In genomic region chr12:106284294-106285105, GRCh38 we compare ENCODE assay signal across 14 cellular contexts. TPM values are rescaled to one million over a fixed set of nuclear protein-coding genes. Genes with fewer than 3 reads are reported as not detected.
DNase-seq lines count a peak whose midpoint lies in the region; ATAC-seq and TF ChIP-seq lines count a peak whose summit lies in the region.
"Had no signal": no experiment of that assay in that cellular context is flagged by ENCODE, and none has a peak within 500 bp of the region (broad histone marks: within the 10 kb centered on the region; RNA-seq: fewer than 3 reads in every experiment).

No MANE protein-coding gene starts in this region.

- peaks cover 3% of the 10 kb centered on the region for H3K9me3 Mint-ChIP-seq in activated CD8-positive, alpha-beta memory T cell treated with anti-CD3 and anti-CD28 coated beads, Interleukin-2, amount 10 ng/mL, durations not matched to agents 7 days and 5 days (ENCODE audit: low read depth)
- H3K9me3 Mint-ChIP-seq in endodermal cell = no peaks in the 10 kb centered on the region

- intact Hi-C loops in colonic mucosa (cut with DNase I) = no loop called here

- CTCF ChIA-PET in activated CD8-positive, alpha-beta memory T cell treated with anti-CD3 and anti-CD28 coated beads, Interleukin-2, amount 10 ng/mL, durations not matched to agents 7 days and 5 days (lab: Charles Lee) = interaction anchor here (0.8 to 9.5 kb wide), 5 partner anchors 9 to 61 kb away, joined by 3 to 129 read pairs (median 5); no protein-coding TSS in a partner anchor

- no peak for DNase-seq in activated CD8-positive, alpha-beta memory T cell treated with anti-CD3 and anti-CD28 coated beads, Interleukin-2, amount 10 ng/mL, durations not matched to agents 7 days and 5 days
- no peak for DNase-seq in activated CD8-positive, alpha-beta memory T cell treated with anti-CD3 and anti-CD28 coated beads for 24 hours
- DNase-seq in NCI-H2171 treated with DMSO at 0.1 percent for 48 hours (lab: John Stamatoyannopoulos, UW) (peak; percentile 89), endodermal cell (peak; percentile 48), retina (peak; percentile 28), H4 (ENCODE audit: low spot score) (no peak), colonic mucosa (no peak)
- DNase-seq: activated CD4-positive, alpha-beta T cell treated with anti-CD3 and anti-CD28 coated beads, Interleukin-2, amount 10 ng/mL, durations not matched to agents 24 days and 14 days; NCI-H748 treated with DMSO at 0.1 percent for 48 hours had no signal

- no peaks in the 10 kb centered on the region for H3K27me3 ChIP-seq in endodermal cell (ENCODE audit: control insufficient read depth, insufficient read depth, low read length, poor library complexity, severe bottlenecking)
- no peaks in the 10 kb centered on the region for H3K27me3 ChIP-seq in colonic mucosa
- H3K27me3 ChIP-seq: dorsolateral prefrontal cortex had no signal

- WGBS in endodermal cell (ENCODE audit: insufficient coverage in 1 of 2, insufficient read length in 1 of 2), 2 experiments = 87 to 89% methylated on average over 10 of the region's 10 CpGs

- peak; percentile 27 for ATAC-seq in activated CD8-positive, alpha-beta memory T cell treated with anti-CD3 and anti-CD28 coated beads, Interleukin-2, amount 10 ng/mL, durations not matched to agents 7 days and 5 days
- ATAC-seq in HG02623 (IDR thresholded peaks at IDR 0.05; ENCODE audit: unreplicated experiment) = no peak

- H3K4me1 ChIP-seq in endodermal cell (ENCODE audit: control insufficient read depth, insufficient read depth, low read length) = no peaks in the 10 kb centered on the region
- H3K4me1 ChIP-seq in colonic mucosa = no peaks in the 10 kb centered on the region

- TF ChIP-seq CTCF in endodermal cell (conservative IDR thresholded peaks at IDR 0.05) (no peak), colonic mucosa (IDR thresholded peaks at IDR 0.05) (no peak)

- H3K36me3 ChIP-seq in endodermal cell (ENCODE audit: control insufficient read depth, insufficient read depth, low read length) = no peaks in the 10 kb centered on the region
- H3K36me3 ChIP-seq in colonic mucosa = no peaks in the 10 kb centered on the region

- H3K4me3 ChIP-seq in endodermal cell (ENCODE audit: low read length) (no peak overlapping the region), colonic mucosa (no peak overlapping the region)
- H3K4me3 ChIP-seq: dorsolateral prefrontal cortex, smooth muscle cell had no signal

- peaks cover 21% of the 10 kb centered on the region for H3K27me3 Mint-ChIP-seq in activated CD8-positive, alpha-beta memory T cell treated with anti-CD3 and anti-CD28 coated beads, Interleukin-2, amount 10 ng/mL, durations not matched to agents 7 days and 5 days
- H3K27me3 Mint-ChIP-seq in endodermal cell (ENCODE audit: insufficient read depth) = no peaks in the 10 kb centered on the region

- H3K9me3 ChIP-seq in endodermal cell (ENCODE audit: control insufficient read depth, low read length) = no peaks in the 10 kb centered on the region
- H3K9me3 ChIP-seq in colonic mucosa = no peaks in the 10 kb centered on the region

- H3K27ac ChIP-seq in endodermal cell (ENCODE audit: low read depth, low read length) (no peak overlapping the region), colonic mucosa (no peak overlapping the region)
- H3K27ac ChIP-seq: dorsolateral prefrontal cortex, KMS-11 had no signal

- H3K9ac ChIP-seq in endodermal cell (ENCODE audit: extremely low read depth, low read length, poor library complexity, severe bottlenecking) (no peak overlapping the region), colonic mucosa (ENCODE audit: low read depth in 2 of 2, low read length in 2 of 2) (no peak overlapping the region)
- H3K9ac ChIP-seq: KMS-11 had no signal

- H3K4me3 Mint-ChIP-seq in activated CD8-positive, alpha-beta memory T cell treated with anti-CD3 and anti-CD28 coated beads, Interleukin-2, amount 10 ng/mL, durations not matched to agents 7 days and 5 days = no peak overlapping the region
- H3K4me3 Mint-ChIP-seq in endodermal cell = no peak overlapping the region
- H3K4me3 Mint-ChIP-seq: activated CD4-positive, alpha-beta T cell treated with anti-CD3 and anti-CD28 coated beads, Interleukin-2, amount 10 ng/mL, durations not matched to agents 24 days and 14 days had no signal

- H3K36me3 Mint-ChIP-seq in activated CD8-positive, alpha-beta memory T cell treated with anti-CD3 and anti-CD28 coated beads, Interleukin-2, amount 10 ng/mL, durations not matched to agents 7 days and 5 days = peaks cover 1% of the 10 kb centered on the region
- H3K36me3 Mint-ChIP-seq in endodermal cell (ENCODE audit: low read depth) = no peaks in the 10 kb centered on the region

- H3K4me1 Mint-ChIP-seq in activated CD8-positive, alpha-beta memory T cell treated with anti-CD3 and anti-CD28 coated beads, Interleukin-2, amount 10 ng/mL, durations not matched to agents 7 days and 5 days = peaks cover 8% of the 10 kb centered on the region
- no peaks in the 10 kb centered on the region for H3K4me1 Mint-ChIP-seq in endodermal cell

- H3K27ac Mint-ChIP-seq in activated CD8-positive, alpha-beta memory T cell treated with anti-CD3 and anti-CD28 coated beads, Interleukin-2, amount 10 ng/mL, durations not matched to agents 7 days and 5 days = no peak overlapping the region
- H3K27ac Mint-ChIP-seq in endodermal cell = no peak overlapping the region
- H3K27ac Mint-ChIP-seq: activated CD4-positive, alpha-beta T cell treated with anti-CD3 and anti-CD28 coated beads, Interleukin-2, amount 10 ng/mL, durations not matched to agents 24 days and 14 days; activated T-helper 2 cell treated with anti-CD3 and anti-CD28 coated beads, Interferon-gamma antibody, Interleukin-2, Interleukin-4, amounts not matched to agents 10 μg/mL and 5 μg/mL and 100 μg/mL, durations not matched to agents 14 hours and 24 hours and 36 hours had no signal

RNA-seq across cellular contexts. Expression of gene TCP11L2, which starts 18.0 kb away (rescaled TPM):
- 1 to 10 TPM; 6.4 to 6.8 TPM for total RNA-seq in activated CD8-positive, alpha-beta memory T cell treated with anti-CD3 and anti-CD28 coated beads, Interleukin-2, amount 10 ng/mL, durations not matched to agents 7 days and 5 days
- 10 to 100 TPM in 1 of 2 donors, 1 to 10 TPM in 1; 7.8 to 15.3 TPM for total RNA-seq in endodermal cell
- 4.9 TPM for polyA plus RNA-seq in endodermal cell (2013, experiment 1 of 2)
- polyA plus RNA-seq in endodermal cell (2013, experiment 2 of 2) = 6.2 TPM
- 11.7 and 13.4 TPM in 2 replicates for total RNA-seq in H4 (2014; rRNA removed; shearing (Covaris generic))
- 10 to 100 TPM; 13.3 to 45.6 TPM for total RNA-seq in colonic mucosa

RNA-seq across cellular contexts. Expression of gene CKAP4, which starts 36.7 kb away (rescaled TPM):
- total RNA-seq in activated CD8-positive, alpha-beta memory T cell treated with anti-CD3 and anti-CD28 coated beads, Interleukin-2, amount 10 ng/mL, durations not matched to agents 7 days and 5 days = 1 to 10 TPM; 1.1 to 3.7 TPM
- 10 to 100 TPM; 88.9 to 93.3 TPM for total RNA-seq in endodermal cell
- polyA plus RNA-seq in endodermal cell (2013, experiment 1 of 2) = 133 TPM
- 130 TPM for polyA plus RNA-seq in endodermal cell (2013, experiment 2 of 2)
- total RNA-seq in H4 (2014; rRNA removed; shearing (Covaris generic)) = 149 and 151 TPM in 2 replicates
- total RNA-seq in colonic mucosa = 100 to 1,000 TPM in 1 of 2 donors, 10 to 100 TPM in 1; 91.0 to 148 TPM

Comparison
In these comparisons a context has a peak if more than half of its experiments do, and no peak if none do; other contexts are left out.
1. DNase-seq: peak in NCI-H2171 treated with DMSO at 0.1 percent for 48 hours (single experiment), endodermal cell (single experiment) and retina (single experiment); none in activated CD8-positive, alpha-beta memory T cell treated with anti-CD3 and anti-CD28 coated beads, Interleukin-2, amount 10 ng/mL, durations not matched to agents 7 days and 5 days (single experiment), activated CD8-positive, alpha-beta memory T cell treated with anti-CD3 and anti-CD28 coated beads for 24 hours (single experiment), H4 (single experiment) and colonic mucosa (single experiment).
2. RNA of gene CKAP4, which starts 36.7 kb away (total RNA-seq): 149 to 151 TPM in H4, 91.0 to 148 TPM in colonic mucosa and 88.9 to 93.3 TPM in endodermal cell; 1.1 to 3.7 TPM in activated CD8-positive, alpha-beta memory T cell treated with anti-CD3 and anti-CD28 coated beads, Interleukin-2, amount 10 ng/mL, durations not matched to agents 7 days and 5 days; every median in the first group is over 10 times any median in the second.